ENCODE assay signal across 20 cellular contexts in genomic region chr17:44293509-44294226, GRCh38. TPM values are rescaled to one million over a fixed set of nuclear protein-coding genes. Genes with fewer than 3 reads are reported as not detected.
DNase-seq lines count a peak whose midpoint lies in the region; ATAC-seq, FAIRE-seq and TF ChIP-seq lines count a peak whose summit lies in the region.
"Had no signal": no experiment of that assay in that cellular context is flagged by ENCODE, and none has a peak within 500 bp of the region (broad histone marks: within the 10 kb centered on the region; RNA-seq: fewer than 3 reads in every experiment).

No MANE protein-coding gene starts in this region.

- DNase-seq in stimulated activated naive CD8-positive, alpha-beta T cell treated with anti-CD3 and anti-CD28 coated beads, Interleukin-15, amount 100 ng/mL, for 72 hours: no peak
- no peak for DNase-seq in stimulated activated naive CD8-positive, alpha-beta T cell treated with anti-CD3 and anti-CD28 coated beads, Interleukin-15, Interleukin-2, amounts not matched to agents 100 U/mL and 50 U/mL, for 24 hours
- DNase-seq in HTR-8/SVneo (ENCODE audit: insufficient read length, low spot score): no peak
- DNase-seq in immature natural killer cell: peak; percentile 16 to 37 (median 29)
- no peak for DNase-seq in head of caudate nucleus
- no peak for DNase-seq in prostate gland (ENCODE audit: low spot score)
- DNase-seq: CD8-positive, alpha-beta memory T cell; DMS79; KG1; MV-4-11; NCI-H1694 treated with DMSO at 0.1 percent for 48 hours; NCI-H748 treated with DMSO at 0.1 percent for 48 hours; RPMI8226; SHP77 treated with DMSO at 0.1 percent for 48 hours; SK-N-SH had no signal

- H3K9me3 ChIP-seq in prostate gland: no peaks in the 10 kb centered on the region
- H3K9me3 ChIP-seq: BLaER1 treated with 17β-estradiol and CSF1 and Interleukin-3, amounts not matched to agents 10 nM and 100 nM; SK-N-SH had no signal

- no peaks in the 10 kb centered on the region for H3K27me3 ChIP-seq in prostate gland (replicated peaks; ENCODE audit: insufficient read depth)
- H3K27me3 ChIP-seq: BLaER1 treated with 17β-estradiol and CSF1 and Interleukin-3, amounts not matched to agents 10 nM and 100 nM had no signal

- H3K36me3 ChIP-seq in prostate gland: no peaks in the 10 kb centered on the region
- H3K36me3 ChIP-seq: BLaER1 treated with 17β-estradiol and CSF1 and Interleukin-3, amounts not matched to agents 10 nM and 100 nM had no signal

- intact Hi-C loops in head of caudate nucleus (cut with DNase I): no loop called here
- intact Hi-C loops in prostate gland (cut with DNase I): no loop called here

- ATAC-seq in stimulated activated naive CD8-positive, alpha-beta T cell treated with anti-CD3 and anti-CD28 coated beads, Interleukin-15, amount 100 ng/mL, for 72 hours: peak; percentile 78
- ATAC-seq in stimulated activated naive CD8-positive, alpha-beta T cell treated with anti-CD3 and anti-CD28 coated beads, Interleukin-15, Interleukin-2, amounts not matched to agents 100 U/mL and 50 U/mL, for 24 hours: no peak
- no peak for ATAC-seq in GM18907 (IDR thresholded peaks at IDR 0.05; ENCODE audit: unreplicated experiment)
- ATAC-seq: GM23338, HCT116 had no signal

- 88% methylated on average over 9 of the region's 9 CpGs for WGBS in prostate gland

- H3K36me3 Mint-ChIP-seq in immature natural killer cell: no peaks in the 10 kb centered on the region
- H3K36me3 Mint-ChIP-seq: CD8-positive, alpha-beta memory T cell had no signal

- TF ChIP-seq CTCF in prostate gland (IDR thresholded peaks at IDR 0.05): no peak

- no peaks in the 10 kb centered on the region for H3K27me3 Mint-ChIP-seq in stimulated activated naive CD8-positive, alpha-beta T cell treated with anti-CD3 and anti-CD28 coated beads, Interleukin-15, amount 100 ng/mL, for 72 hours
- H3K27me3 Mint-ChIP-seq in immature natural killer cell (ENCODE audit: low read depth in 3 of 3): peaks cover 0 to 4% (median 0%) of the 10 kb centered on the region in 3 donors

- no peak overlapping the region for H3K27ac Mint-ChIP-seq in stimulated activated naive CD8-positive, alpha-beta T cell treated with anti-CD3 and anti-CD28 coated beads, Interleukin-15, amount 100 ng/mL, for 72 hours
- peak overlapping the region in 2 of 6 donors; percentile 45 to 49 for H3K27ac Mint-ChIP-seq in immature natural killer cell
- H3K27ac Mint-ChIP-seq: CD8-positive, alpha-beta memory T cell; GM23338 had no signal

- H3K4me3 ChIP-seq in prostate gland: no peak overlapping the region
- H3K4me3 ChIP-seq: BLaER1 treated with 17β-estradiol and CSF1 and Interleukin-3, amounts not matched to agents 10 nM and 100 nM; GM23338 had no signal

- H3K4me1 ChIP-seq in prostate gland (replicated peaks): no peaks in the 10 kb centered on the region

- no peak for TF ChIP-seq POLR2A in prostate gland (IDR thresholded peaks at IDR 0.05)

- no peak overlapping the region for H3K4me3 Mint-ChIP-seq in stimulated activated naive CD8-positive, alpha-beta T cell treated with anti-CD3 and anti-CD28 coated beads, Interleukin-15, amount 100 ng/mL, for 72 hours
- H3K4me3 Mint-ChIP-seq in immature natural killer cell: peak overlapping the region in 1 of 5 donors; percentile 3
- H3K4me3 Mint-ChIP-seq: CD8-positive, alpha-beta memory T cell; GM23338 had no signal

- H3K27ac ChIP-seq in prostate gland: no peak overlapping the region
- H3K27ac ChIP-seq: BLaER1 treated with 17β-estradiol and CSF1 and Interleukin-3, amounts not matched to agents 10 nM and 100 nM had no signal

- FAIRE-seq in HTR-8/SVneo (lab: Jason Lieb, UNC): peak; percentile 9

- H3K9me3 Mint-ChIP-seq in stimulated activated naive CD8-positive, alpha-beta T cell treated with anti-CD3 and anti-CD28 coated beads, Interleukin-15, amount 100 ng/mL, for 72 hours: no peaks in the 10 kb centered on the region
- no peaks in the 10 kb centered on the region for H3K9me3 Mint-ChIP-seq in immature natural killer cell
- H3K9me3 Mint-ChIP-seq: CD8-positive, alpha-beta memory T cell; GM23338 had no signal

- H3K4me1 Mint-ChIP-seq in stimulated activated naive CD8-positive, alpha-beta T cell treated with anti-CD3 and anti-CD28 coated beads, Interleukin-15, amount 100 ng/mL, for 72 hours: peaks cover 7% of the 10 kb centered on the region
- peaks cover 0 to 7% of the 10 kb centered on the region in 2 donors for H3K4me1 Mint-ChIP-seq in immature natural killer cell
- H3K4me1 Mint-ChIP-seq: CD8-positive, alpha-beta memory T cell had no signal

RNA-seq across cellular contexts. Expression of gene RUNDC3A, which starts 14.7 kb away (rescaled TPM):
- polyA plus RNA-seq in immature natural killer cell: not detected
- 1 to 10 TPM in 1 of 2 donors, under 1 TPM in 1; 0.68 to 2.9 TPM for total RNA-seq in prostate gland
- total RNA-seq: CD8-positive, alpha-beta memory T cell; NCI-H460 had no signal
- polyA plus RNA-seq: CD8-positive, alpha-beta memory T cell had no signal

RNA-seq across cellular contexts. Expression of gene SLC4A1, which starts 25.7 kb away (rescaled TPM):
- under 1 TPM in 1 of 3 donors, not detected in 2; 0.23 TPM for polyA plus RNA-seq in immature natural killer cell
- total RNA-seq in prostate gland: under 1 TPM in 1 of 2 donors, not detected in 1; 0.51 TPM
- total RNA-seq: CD8-positive, alpha-beta memory T cell; GM23338; NCI-H460 had no signal
- polyA plus RNA-seq: CD8-positive, alpha-beta memory T cell; GM23338; SK-N-SH had no signal

RNA-seq across cellular contexts. Expression of gene SLC25A39, which starts 31.0 kb away (rescaled TPM):
- polyA plus RNA-seq in immature natural killer cell: 100 to 1,000 TPM; 125 to 158 (median 127) TPM
- total RNA-seq in prostate gland: 100 to 1,000 TPM; 116 to 132 TPM

RNA-seq across cellular contexts. Expression of gene GRN, which starts 51.4 kb away (rescaled TPM):
- polyA plus RNA-seq in immature natural killer cell: 100 to 1,000 TPM in 1 of 3 donors, 10 to 100 TPM in 2; 50.9 to 103 (median 73.3) TPM
- 100 to 1,000 TPM; 319 to 404 TPM for total RNA-seq in prostate gland

Comparison
In these comparisons a context has a peak if more than half of its experiments do, and no peak if none do; other contexts are left out.
1. DNase-seq: peak in immature natural killer cell (3 of 3); none in stimulated activated naive CD8-positive, alpha-beta T cell treated with anti-CD3 and anti-CD28 coated beads, Interleukin-15, amount 100 ng/mL, for 72 hours (0 of 2), stimulated activated naive CD8-positive, alpha-beta T cell treated with anti-CD3 and anti-CD28 coated beads, Interleukin-15, Interleukin-2, amounts not matched to agents 100 U/mL and 50 U/mL, for 24 hours (single experiment), HTR-8/SVneo (single experiment), head of caudate nucleus (0 of 42) and prostate gland (single experiment).